In the genomic region with DNA sequence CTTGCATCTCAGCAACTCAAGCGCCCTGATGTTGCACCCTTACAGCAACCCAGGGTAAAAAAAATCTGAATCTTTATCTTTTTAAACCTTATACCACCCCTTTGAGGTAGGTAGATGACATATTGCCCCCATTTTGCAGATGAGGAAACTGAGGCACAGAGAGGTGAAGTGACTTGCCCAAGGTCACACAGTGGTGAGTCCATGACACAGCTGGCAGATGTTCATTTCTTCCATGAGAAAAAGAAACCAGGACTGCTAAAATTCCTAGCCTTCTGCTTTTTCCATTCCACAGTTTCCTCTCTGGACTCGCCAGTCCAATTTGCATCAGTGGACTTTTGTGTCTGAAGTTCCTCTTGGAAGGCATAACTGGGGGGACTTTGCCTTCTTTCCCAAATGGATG, we compare ENCODE assay signal across 34 cellular contexts.
"Had no signal": no experiment of that assay in that cellular context is flagged by ENCODE, and none has a peak within 500 bp of the region (broad histone marks: within the 10 kb centered on the region; RNA-seq: fewer than 3 reads in every experiment).

No MANE protein-coding gene starts in this region.

- H3K9me3 ChIP-seq: MG63 had no signal

- H3K4me3 ChIP-seq: MG63 had no signal

- DNase-seq: Karpas-422, Kasumi-1, MG63, MM.1S, MV-4-11, NCI-H1048, NCI-H1092, NCI-H1092 treated with DMSO at 0.1 percent for 48 hours, NCI-H1105, NCI-H1105 treated with DMSO at 0.1 percent for 48 hours, NCI-H1417, NCI-H1417 treated with DMSO at 0.1 percent for 48 hours, NCI-H1436, NCI-H1436 treated with DMSO at 0.1 percent for 48 hours, NCI-H146, NCI-H1694, NCI-H1694 treated with DMSO at 0.1 percent for 48 hours, NCI-H187, NCI-H187 treated with DMSO at 0.1 percent for 48 hours, NCI-H1930, NCI-H2029, NCI-H2029 treated with DMSO at 0.1 percent for 48 hours, NCI-H2081, NCI-H2081 treated with DMSO at 0.1 percent for 48 hours, NCI-H2107, NCI-H2171, NCI-H2171 treated with DMSO at 0.1 percent for 48 hours, NCI-H2227 treated with DMSO at 0.1 percent for 48 hours, NCI-H226, NCI-H345, NCI-H446, NCI-H446 treated with DMSO at 0.1 percent for 48 hours, NCI-H510A, NCI-H510A treated with DMSO at 0.1 percent for 48 hours had no signal

- H3K36me3 ChIP-seq: MG63 had no signal

- H3K27me3 ChIP-seq: MG63 had no signal
